1 cellular context compared by ENCODE assay signal in genomic region chr17:8681175-8681949, GRCh38.
TF ChIP-seq lines count a peak whose summit lies in the region.

No MANE protein-coding gene starts in this region.

TF ChIP-seq in IMR-90, 13 proteins besides CTCF, POLR2A, EP300 and RAD21:
- TF ChIP-seq ELK1 (IDR thresholded peaks at IDR 0.05; ENCODE audit: borderline replicate concordance, low read depth, low read length) = no peak
- no peak for TF ChIP-seq SMC3 (IDR thresholded peaks at IDR 0.05; ENCODE audit: low read depth, low read length)
- TF ChIP-seq MXI1 (IDR thresholded peaks at IDR 0.05; ENCODE audit: borderline replicate concordance, low read depth, low read length) = no peak
- TF ChIP-seq USF2 (IDR thresholded peaks at IDR 0.05; ENCODE audit: low read depth, low read length) = no peak
- no peak for TF ChIP-seq CEBPB (IDR thresholded peaks at IDR 0.05; ENCODE audit: low read depth, low read length)
- TF ChIP-seq RCOR1 (IDR thresholded peaks at IDR 0.05; ENCODE audit: insufficient replicate concordance, low read length) = no peak
- no peak for TF ChIP-seq BHLHE40 (IDR thresholded peaks at IDR 0.05; ENCODE audit: low read depth, low read length)
- no peak for TF ChIP-seq CHD1 (IDR thresholded peaks at IDR 0.05; ENCODE audit: low read depth, low read length)
- TF ChIP-seq MAZ (IDR thresholded peaks at IDR 0.05; ENCODE audit: borderline replicate concordance, low read depth, low read length) = no peak
- TF ChIP-seq NFE2L2 (IDR thresholded peaks at IDR 0.05; ENCODE audit: low read depth, low read length) = no peak
- TF ChIP-seq RFX5 (IDR thresholded peaks at IDR 0.05; ENCODE audit: low read depth, low read length) = no peak
